In genomic region chr16:48383877-48384304, GRCh38 we compare ENCODE assay signal across 8 cellular contexts. TPM values are rescaled to one million over a fixed set of nuclear protein-coding genes. Genes with fewer than 3 reads are reported as not detected.
DNase-seq lines count a peak whose midpoint lies in the region; ATAC-seq lines count a peak whose summit lies in the region.

No MANE protein-coding gene starts in this region.

- no peak for ATAC-seq in GM21576 (IDR thresholded peaks at IDR 0.05; ENCODE audit: unreplicated experiment)
- no peak for ATAC-seq in GM21528 (IDR thresholded peaks at IDR 0.05; ENCODE audit: low FRiP score, unreplicated experiment)

- no peaks in the 10 kb centered on the region for H3K9me2 ChIP-seq in Karpas-422 (replicated peaks; ENCODE audit: insufficient read depth, low read length)

- H3K9me3 Mint-ChIP-seq in activated naive CD8-positive, alpha-beta T cell treated with anti-CD3 and anti-CD28 coated beads for 36 hours = peaks cover 1% of the 10 kb centered on the region

- DNase-seq in DMS53 treated with DMSO at 0.1 percent for 48 hours (lab: John Stamatoyannopoulos, UW; ENCODE audit: unreplicated experiment) = peak; percentile 32
- no peak for DNase-seq in Karpas-422
- DNase-seq in activated naive CD8-positive, alpha-beta T cell treated with anti-CD3 and anti-CD28 coated beads for 36 hours = no peak
- DNase-seq in NCI-H2227 (lab: John Stamatoyannopoulos, UW; ENCODE audit: unreplicated experiment) = no peak

- H2AFZ ChIP-seq in Karpas-422 (ENCODE audit: low read length) = no peak overlapping the region

- no peaks in the 10 kb centered on the region for H3K9me3 ChIP-seq in Karpas-422 (ENCODE audit: low read length)

- peak overlapping the region; percentile 97 for H3K4me3 Mint-ChIP-seq in activated naive CD8-positive, alpha-beta T cell treated with anti-CD3 and anti-CD28 coated beads for 36 hours

- H3K27ac ChIP-seq in Karpas-422 (ENCODE audit: low read length) = no peak overlapping the region
- peak overlapping the region in 20 of 21 experiments; percentile 80 to 100 (median 100) for H3K27ac ChIP-seq in skin epidermis

- peak overlapping the region; percentile 78 for H3K9ac ChIP-seq in Karpas-422 (ENCODE audit: low read length)

- no peaks in the 10 kb centered on the region for H3K36me3 ChIP-seq in Karpas-422 (ENCODE audit: insufficient read depth, low read length)

- peaks cover 24% of the 10 kb centered on the region for H3K4me1 ChIP-seq in Karpas-422 (ENCODE audit: low read length)

- peaks cover 35% of the 10 kb centered on the region for H3K4me1 Mint-ChIP-seq in activated naive CD8-positive, alpha-beta T cell treated with anti-CD3 and anti-CD28 coated beads for 36 hours

- H3K4me3 ChIP-seq in Karpas-422 (ENCODE audit: low read length) = peak overlapping the region; percentile 81
- peak overlapping the region; percentile 87 for H3K4me3 ChIP-seq in iPS-11a (ENCODE audit: low read depth, low read length)
- H3K4me3 ChIP-seq in skin epidermis = peak overlapping the region; percentile 57 to 99 (median 80)

- H4K20me1 ChIP-seq in Karpas-422 (ENCODE audit: insufficient read depth, low read depth, low read length) = peaks cover 51% of the 10 kb centered on the region

- H3K27ac Mint-ChIP-seq in activated naive CD8-positive, alpha-beta T cell treated with anti-CD3 and anti-CD28 coated beads for 36 hours = peak overlapping the region; percentile 87

- H3K79me2 ChIP-seq in Karpas-422 (ENCODE audit: low read length) = peaks cover 51% of the 10 kb centered on the region

- H3K4me2 ChIP-seq in Karpas-422 (ENCODE audit: low read depth, low read length, poor library complexity, severe bottlenecking) = peak overlapping the region; percentile 86

- H3K36me3 Mint-ChIP-seq in activated naive CD8-positive, alpha-beta T cell treated with anti-CD3 and anti-CD28 coated beads for 36 hours = peaks cover 17% of the 10 kb centered on the region

- H3K27me3 Mint-ChIP-seq in activated naive CD8-positive, alpha-beta T cell treated with anti-CD3 and anti-CD28 coated beads for 36 hours = no peaks in the 10 kb centered on the region

- no peaks in the 10 kb centered on the region for H3K27me3 ChIP-seq in Karpas-422 (ENCODE audit: low read length)

RNA-seq across cellular contexts. Expression of gene SIAH1, which starts 1.3 kb away (rescaled TPM):
- 9.3 and 12.2 TPM in 2 replicates for total RNA-seq in Karpas-422 (2014; rRNA removed; shearing (Covaris generic); ENCODE audit: low replicate concordance)
- total RNA-seq in activated naive CD8-positive, alpha-beta T cell treated with anti-CD3 and anti-CD28 coated beads for 36 hours = 10 to 100 TPM; 16.2 to 18.3 TPM
